In the genomic region with DNA sequence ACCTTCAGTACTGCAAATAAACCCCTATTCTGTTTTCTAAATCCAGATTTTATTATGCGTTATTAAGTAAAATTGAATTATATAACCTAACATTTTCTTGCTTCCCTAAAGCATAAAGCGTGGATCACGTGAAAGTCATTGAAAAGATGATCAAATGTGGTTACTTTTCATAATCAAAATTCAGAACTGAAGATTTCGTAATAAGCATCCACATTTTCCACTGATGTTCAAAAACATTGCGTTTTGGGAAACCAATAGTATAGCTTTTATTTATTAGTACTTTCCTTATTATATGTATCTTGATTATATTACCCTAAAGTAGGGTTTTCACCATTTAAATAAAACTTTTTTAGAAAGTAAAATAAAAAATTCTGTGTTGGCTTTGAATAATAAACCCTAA, we compare ENCODE assay signal across 14 cellular contexts. TPM values are rescaled to one million over a fixed set of nuclear protein-coding genes. Genes with fewer than 3 reads are reported as not detected.
DNase-seq lines count a peak whose midpoint lies in the region; ATAC-seq, FAIRE-seq and TF ChIP-seq lines count a peak whose summit lies in the region.
"Had no signal": no experiment of that assay in that cellular context is flagged by ENCODE, and none has a peak within 500 bp of the region (broad histone marks: within the 10 kb centered on the region; RNA-seq: fewer than 3 reads in every experiment).

No MANE protein-coding gene starts in this region.

- peak; percentile 56 for FAIRE-seq in TTC549 (lab: Jason Lieb, UNC)
- FAIRE-seq: urothelium cell line had no signal

- H3K23ac ChIP-seq in H9 (ENCODE audit: insufficient read length, low read depth, low read length): no peak overlapping the region

- H2BK120ac ChIP-seq in H9 (ENCODE audit: low read depth, low read length, poor library complexity, severe bottlenecking): no peak overlapping the region

- peaks cover 11% of the 10 kb centered on the region for H3K23me2 ChIP-seq in H9 (ENCODE audit: insufficient read length, low read depth, low read length, poor library complexity, severe bottlenecking)

- H3K56ac ChIP-seq in H9 (ENCODE audit: insufficient read length, low read depth, low read length): no peak overlapping the region

- H2BK20ac ChIP-seq in H9 (ENCODE audit: low read depth, low read length, poor library complexity, severe bottlenecking): no peak overlapping the region

- H3K27ac ChIP-seq in BLaER1 treated with 17β-estradiol and CSF1 and Interleukin-3, amounts not matched to agents 10 nM and 100 nM: no peak overlapping the region
- H3K27ac ChIP-seq in DND-41 (ENCODE audit: low read length) (no peak overlapping the region), H9 (ENCODE audit: insufficient read length, low read depth, low read length) (no peak overlapping the region)
- H3K27ac ChIP-seq: epithelial cell of prostate, heart right ventricle had no signal

- DNase-seq in DND-41: no peak
- DNase-seq in immature natural killer cell: no peak
- no peak for DNase-seq in H9
- no peak for DNase-seq in GM19238 (ENCODE audit: insufficient read length, low spot score)
- DNase-seq: heart right ventricle; NCI-H510A; right cardiac atrium; stimulated activated CD4-positive, alpha-beta T cell treated with anti-CD3 and anti-CD28 coated beads, Interleukin-4, amount 100 ng/mL, for 24 hours had no signal

- no peaks in the 10 kb centered on the region for H3K27me3 ChIP-seq in BLaER1 treated with 17β-estradiol and CSF1 and Interleukin-3, amounts not matched to agents 10 nM and 100 nM
- H3K27me3 ChIP-seq in DND-41 (ENCODE audit: insufficient read depth, low read length, poor library complexity): no peaks in the 10 kb centered on the region
- H3K27me3 ChIP-seq in H9 (ENCODE audit: insufficient read depth, low read length): no peaks in the 10 kb centered on the region
- H3K27me3 ChIP-seq: heart right ventricle had no signal

- H3K4me3 Mint-ChIP-seq in immature natural killer cell (peak overlapping the region; percentile 88 to 98 (median 93)), H9 (no peak overlapping the region)

- H3K27me3 Mint-ChIP-seq in immature natural killer cell (ENCODE audit: low read depth in 3 of 3): peaks cover 0 to 2% (median 0%) of the 10 kb centered on the region in 3 donors
- H3K27me3 Mint-ChIP-seq in H9 (ENCODE audit: low read depth): no peaks in the 10 kb centered on the region
- H3K27me3 Mint-ChIP-seq: IgD-negative memory B cell had no signal

- H3K9ac ChIP-seq in BLaER1 treated with 17β-estradiol and CSF1 and Interleukin-3, amounts not matched to agents 10 nM and 100 nM: peak overlapping the region in 8 of 11 experiments; percentile 73 to 88 (median 84); a peak in 4 of 22 replicates
- H3K9ac ChIP-seq in DND-41 (ENCODE audit: low read depth, low read length) (no peak overlapping the region; the same call in 1 of the 2 replicates), H9 (ENCODE audit: extremely low read depth, insufficient read length, low read length) (no peak overlapping the region)

- H3K36me3 Mint-ChIP-seq in immature natural killer cell (no peaks in the 10 kb centered on the region), H9 (ENCODE audit: insufficient read depth in 1 of 3, low read depth in 3 of 3) (no peaks in the 10 kb centered on the region)
- H3K36me3 Mint-ChIP-seq: IgD-negative memory B cell had no signal

- H3K4me1 Mint-ChIP-seq in immature natural killer cell (peaks cover 32 to 53% of the 10 kb centered on the region in 2 donors), H9 (peaks cover 23 to 24% of the 10 kb centered on the region in 2 experiments)

- H2AFZ ChIP-seq in DND-41 (ENCODE audit: low read depth, low read length) (no peak overlapping the region), H9 (ENCODE audit: low read length) (no peak overlapping the region)

- H3K4me1 ChIP-seq in BLaER1 treated with 17β-estradiol and CSF1 and Interleukin-3, amounts not matched to agents 10 nM and 100 nM: peaks cover 24 to 58% (median 37%) of the 10 kb centered on the region in 10 experiments
- H3K4me1 ChIP-seq in DND-41 (ENCODE audit: insufficient read depth, low read length) (peaks cover 43% of the 10 kb centered on the region), H9 (ENCODE audit: insufficient read depth, low read length) (peaks cover 2% of the 10 kb centered on the region; the same call in 1 of the 2 replicates)

- no peak overlapping the region for H3T11ph ChIP-seq in H9 (ENCODE audit: low read length)

- no peak overlapping the region for H3K4ac ChIP-seq in H9 (ENCODE audit: low read depth, low read length)

- H3K9me3 ChIP-seq in BLaER1 treated with 17β-estradiol and CSF1 and Interleukin-3, amounts not matched to agents 10 nM and 100 nM (replicated peaks in 1 of 11): no peaks in the 10 kb centered on the region; a peak in 1 of 22 replicates
- H3K9me3 ChIP-seq in DND-41 (ENCODE audit: insufficient read depth, low read length, severe bottlenecking) (no peaks in the 10 kb centered on the region), H9 (ENCODE audit: control insufficient read depth, low read depth, low read length) (no peaks in the 10 kb centered on the region)
- H3K9me3 ChIP-seq: heart right ventricle had no signal

- H3K14ac ChIP-seq in H9 (ENCODE audit: insufficient read depth, low read length): no peak overlapping the region

- TF ChIP-seq CTCF in DND-41 (IDR thresholded peaks at IDR 0.05; ENCODE audit: borderline replicate concordance, extremely low read depth, low read length, poor library complexity, severe bottlenecking) (no peak), H9 (conservative IDR thresholded peaks at IDR 0.05) (no peak)

- peak overlapping the region in 2 of 10 experiments; percentile 83 to 87; a peak in 2 of 20 replicates for H3K4me3 ChIP-seq in BLaER1 treated with 17β-estradiol and CSF1 and Interleukin-3, amounts not matched to agents 10 nM and 100 nM
- peak overlapping the region in 1 of 2 experiments; percentile 94; a peak in 1 of 4 replicates for H3K4me3 ChIP-seq in DND-41 (ENCODE audit: low read depth in 1 of 2, low read length in 2 of 2)

- no peak for ATAC-seq in DND-41 (ENCODE audit: insufficient read depth, low read depth)
- ATAC-seq in HG03175 (IDR thresholded peaks at IDR 0.05; ENCODE audit: unreplicated experiment): no peak
- ATAC-seq: heart right ventricle, right cardiac atrium had no signal

- H3K9me3 Mint-ChIP-seq in immature natural killer cell (no peaks in the 10 kb centered on the region), H9 (no peaks in the 10 kb centered on the region)
- H3K9me3 Mint-ChIP-seq: IgD-negative memory B cell had no signal

- H3K36me3 ChIP-seq in BLaER1 treated with 17β-estradiol and CSF1 and Interleukin-3, amounts not matched to agents 10 nM and 100 nM: no peaks in the 10 kb centered on the region
- no peaks in the 10 kb centered on the region for H3K36me3 ChIP-seq in DND-41 (ENCODE audit: insufficient read depth, low read length)
- H3K36me3 ChIP-seq: heart right ventricle had no signal

- no peak overlapping the region for H4K91ac ChIP-seq in H9 (ENCODE audit: insufficient read length, low read depth, low read length)

- no CpG with 5 or more reads among the region's 5 CpGs for WGBS in H9 (ENCODE audit: extremely low coverage, insufficient read length, low lambda C conversion rate)

- H2AK5ac ChIP-seq in H9 (ENCODE audit: insufficient read length, low read length): no peak overlapping the region

- no peak overlapping the region for H2BK5ac ChIP-seq in H9 (ENCODE audit: insufficient read length, low read length)

- H3K27ac Mint-ChIP-seq in immature natural killer cell (no peak overlapping the region), H9 (no peak overlapping the region; a peak in 1 of 7 replicates)

- no peak overlapping the region for H4K8ac ChIP-seq in H9 (replicated peaks; ENCODE audit: insufficient read length, low read depth, low read length)

- no peak overlapping the region for H3K18ac ChIP-seq in H9 (ENCODE audit: insufficient read length, low read depth, low read length)

- no peak overlapping the region for H2BK15ac ChIP-seq in H9 (ENCODE audit: low read depth, low read length)

- peak overlapping the region in 10 of 11 experiments; percentile 79 to 95 (median 86); a peak in 20 of 22 replicates for H3K4me2 ChIP-seq in BLaER1 treated with 17β-estradiol and CSF1 and Interleukin-3, amounts not matched to agents 10 nM and 100 nM
- H3K4me2 ChIP-seq in DND-41 (ENCODE audit: insufficient read depth, low read length): peak overlapping the region; percentile 66
- no peak overlapping the region for H3K4me2 ChIP-seq in H9 (ENCODE audit: insufficient read depth, insufficient read length, low read length)

- no peak overlapping the region for H4K5ac ChIP-seq in H9 (ENCODE audit: insufficient read length, low read depth, low read length)

- H2BK12ac ChIP-seq in H9 (ENCODE audit: insufficient read length, low read depth, low read length): no peak overlapping the region

- peaks cover 77% of the 10 kb centered on the region for H3K79me2 ChIP-seq in DND-41 (ENCODE audit: insufficient read depth, low read length)
- H3K79me2 ChIP-seq in H9 (ENCODE audit: insufficient read depth, low read length): peaks cover 2% of the 10 kb centered on the region; the same call in 1 of the 2 replicates

- peaks cover 4% of the 10 kb centered on the region for H3K79me1 ChIP-seq in H9 (ENCODE audit: insufficient read depth, low read depth, low read length, poor library complexity, severe bottlenecking)

- peaks cover 0 to 18% (median 8%) of the 10 kb centered on the region in 11 experiments; a peak in 12 of 22 replicates for H4K20me1 ChIP-seq in BLaER1 treated with 17β-estradiol and CSF1 and Interleukin-3, amounts not matched to agents 10 nM and 100 nM
- H4K20me1 ChIP-seq in DND-41 (ENCODE audit: insufficient read depth, low read length): peaks cover 21% of the 10 kb centered on the region; the same call in 1 of the 2 replicates
- H4K20me1 ChIP-seq in H9 (ENCODE audit: control insufficient read depth, insufficient read depth, insufficient read length): no peaks in the 10 kb centered on the region

RNA-seq across cellular contexts. Expression of a gene that starts 1.8 kb away (rescaled TPM):
- polyA plus RNA-seq in immature natural killer cell: 1 to 10 TPM; 1.5 to 9.5 (median 8.4) TPM
- 12.5 and 15.0 TPM in 2 replicates for total RNA-seq in H9 (2021)

RNA-seq across cellular contexts. Expression of a gene that starts 1.9 kb away (rescaled TPM):
- polyA plus RNA-seq in immature natural killer cell: 1 to 10 TPM in 1 of 3 donors, under 1 TPM in 2; 0.52 to 1.1 (median 0.58) TPM
- total RNA-seq in H9 (2021): 1.8 and 1.9 TPM in 2 replicates

Comparison
In these comparisons a context has a peak if more than half of its experiments do, and no peak if none do; other contexts are left out.
1. H3K9ac ChIP-seq: peak in BLaER1 treated with 17β-estradiol and CSF1 and Interleukin-3, amounts not matched to agents 10 nM and 100 nM (8 of 11); none in DND-41 (single experiment) and H9 (single experiment).
2. H3K4me3 Mint-ChIP-seq: peak in immature natural killer cell (5 of 5); none in H9 (0 of 2).